8 cellular contexts compared by ENCODE assay signal in the genomic region with DNA sequence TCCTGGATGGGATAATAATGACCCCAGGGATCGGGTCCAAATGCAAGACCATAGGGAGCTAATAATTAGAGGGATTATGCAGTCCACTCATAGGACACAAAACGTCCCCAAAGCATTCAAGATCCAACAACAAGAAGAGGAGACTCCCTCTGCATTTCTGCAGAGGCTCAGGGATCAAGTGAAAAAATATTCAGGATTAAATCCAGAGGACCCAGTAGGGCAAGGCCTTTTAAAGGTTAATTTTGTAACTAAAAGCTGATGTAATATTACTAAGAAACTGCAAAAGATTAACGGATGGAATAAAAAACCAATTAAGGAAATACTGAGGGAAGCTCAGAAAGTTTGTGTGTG. TPM values are rescaled to one million over a fixed set of nuclear protein-coding genes. Genes with fewer than 3 reads are reported as not detected.
DNase-seq lines count a peak whose midpoint lies in the region; ATAC-seq, FAIRE-seq and TF ChIP-seq lines count a peak whose summit lies in the region.

No MANE protein-coding gene starts in this region.

- FAIRE-seq in keratinocyte (lab: Jason Lieb, UNC) = no peak

- POLR2A ChIA-PET in SK-N-SH (lab: Yijun Ruan, JAX) (interaction anchor here (0.7 to 1.7 kb wide), 2 partner anchors 12 to 96 kb away, joined by 3 to 15 read pairs; no protein-coding TSS in a partner anchor), GM10248 (lab: Yijun Ruan, JAX) (interaction anchor here (0.9 to 1.3 kb wide), 4 partner anchors 10 to 17 kb away, joined by 3 to 7 read pairs (median 4); no protein-coding TSS in a partner anchor)
- POLR2A ChIA-PET in activated CD8-positive, alpha-beta T cell treated with anti-CD3 and anti-CD28 coated beads, Interleukin-2, amount 10 ng/mL, durations not matched to agents 7 days and 5 days (lab: Charles Lee) = interaction anchor here (0.7 to 1.9 kb wide), 8 partner anchors 10 to 730 kb away, joined by 3 to 6 read pairs (median 4); partner anchors contain the start of genes HLA-A, POLR1H and PPP1R11

- TF ChIP-seq CTCF in SK-N-SH (IDR thresholded peaks at IDR 0.05) (no peak), keratinocyte (optimal IDR thresholded peaks at IDR 0.05 in 1 of 3, IDR thresholded peaks at IDR 0.05 in 1 of 3, conservative IDR thresholded peaks at IDR 0.05 in 1 of 3; ENCODE audit: extremely low read depth in 1 of 3, insufficient read depth in 2 of 3, low read length in 3 of 3) (no peak), GM10248 (IDR thresholded peaks at IDR 0.05; ENCODE audit: control extremely low read depth, extremely low read depth, low read depth, missing control alignments) (no peak)

- ATAC-seq in SK-N-SH treated with all-trans-retinoic acid at 6 μM for 48 hours (no peak; the same call in 2 of the 3 replicates), HG03432 (IDR thresholded peaks at IDR 0.05; ENCODE audit: unreplicated experiment) (no peak)
- no peak for ATAC-seq in activated CD8-positive, alpha-beta T cell treated with anti-CD3 and anti-CD28 coated beads, Interleukin-2, amount 10 ng/mL, durations not matched to agents 7 days and 5 days

- WGBS in SK-N-SH (ENCODE audit: low lambda C conversion rate) = 7% methylated on average over 3 of the region's 3 CpGs

- H3K9me3 Mint-ChIP-seq in activated CD8-positive, alpha-beta T cell treated with anti-CD3 and anti-CD28 coated beads, Interleukin-2, amount 10 ng/mL, durations not matched to agents 7 days and 5 days (ENCODE audit: insufficient read depth) = no peaks in the 10 kb centered on the region

- no peak for TF ChIP-seq EP300 in SK-N-SH (IDR thresholded peaks at IDR 0.05; ENCODE audit: borderline replicate concordance in 1 of 2, low read depth in 1 of 2, low read length in 1 of 2)

- H3K9me1 ChIP-seq in keratinocyte (ENCODE audit: control insufficient read depth, extremely low read depth, insufficient read depth, low read length) = no peaks in the 10 kb centered on the region

- peak overlapping the region; percentile 20 for H3K4me3 Mint-ChIP-seq in activated CD8-positive, alpha-beta T cell treated with anti-CD3 and anti-CD28 coated beads, Interleukin-2, amount 10 ng/mL, durations not matched to agents 7 days and 5 days

- DNase-seq in SK-N-SH (no peak), keratinocyte (ENCODE audit: low read depth, low spot score) (no peak), substantia nigra (lab: John Stamatoyannopoulos, UW) (no peak), SHP77 treated with DMSO at 0.1 percent for 48 hours (lab: John Stamatoyannopoulos, UW) (no peak), GM10248 (ENCODE audit: extremely low spot score) (no peak)
- DNase-seq in activated CD8-positive, alpha-beta T cell treated with anti-CD3 and anti-CD28 coated beads, Interleukin-2, amount 10 ng/mL, durations not matched to agents 7 days and 5 days = no peak

- peaks cover 30% of the 10 kb centered on the region for H3K4me1 Mint-ChIP-seq in activated CD8-positive, alpha-beta T cell treated with anti-CD3 and anti-CD28 coated beads, Interleukin-2, amount 10 ng/mL, durations not matched to agents 7 days and 5 days (ENCODE audit: low read depth)

- no peak for TF ChIP-seq RAD21 in SK-N-SH (IDR thresholded peaks at IDR 0.05; ENCODE audit: low read length)

- H3K9me3 ChIP-seq in SK-N-SH (no peaks in the 10 kb centered on the region), keratinocyte (ENCODE audit: control insufficient read depth, low read depth, low read length) (no peaks in the 10 kb centered on the region)

- dilution Hi-C loops in keratinocyte (cut with MboI; ENCODE audit: extremely low pct_ligation_motif_present, low sequenced_read_pairs) = no loop called here

- H3F3A ChIP-seq in SK-N-SH (replicated peaks; ENCODE audit: insufficient read depth) = peaks cover 16% of the 10 kb centered on the region

- peak overlapping the region; percentile 49 for H2AFZ ChIP-seq in SK-N-SH (ENCODE audit: low read depth)
- H2AFZ ChIP-seq in keratinocyte (ENCODE audit: control insufficient read depth, low read length) = no peak overlapping the region

- CTCF ChIA-PET in SK-N-SH (lab: Yijun Ruan, JAX) (interaction anchor here (0.9 to 4.3 kb wide), 4 partner anchors 12 to 254 kb away, joined by 3 to 22 read pairs (median 3); no protein-coding TSS in a partner anchor), GM10248 (lab: Yijun Ruan, JAX) (interaction anchor here (0.7 to 4.4 kb wide), 8 partner anchors 11 to 268 kb away, joined by 3 to 25 read pairs (median 5); no protein-coding TSS in a partner anchor)
- CTCF ChIA-PET in activated CD8-positive, alpha-beta T cell treated with anti-CD3 and anti-CD28 coated beads, Interleukin-2, amount 10 ng/mL, durations not matched to agents 7 days and 5 days (lab: Charles Lee) = interaction anchor here (0.8 to 4.3 kb wide), 10 partner anchors 10 to 316 kb away, joined by 3 to 38 read pairs (median 4); no protein-coding TSS in a partner anchor

- no peaks in the 10 kb centered on the region for H3K9me2 ChIP-seq in SK-N-SH

- H3K27ac ChIP-seq in SK-N-SH (ENCODE audit: low read depth in 2 of 2, low read length in 1 of 2) (peak overlapping the region; percentile 70 to 100), keratinocyte (ENCODE audit: control insufficient read depth, insufficient read depth, low read length) (peak overlapping the region; percentile 80), substantia nigra (ENCODE audit: low read depth, low read length, poor library complexity, severe bottlenecking) (peak overlapping the region; percentile 4)

- H3K36me3 Mint-ChIP-seq in activated CD8-positive, alpha-beta T cell treated with anti-CD3 and anti-CD28 coated beads, Interleukin-2, amount 10 ng/mL, durations not matched to agents 7 days and 5 days (ENCODE audit: low read depth) = no peaks in the 10 kb centered on the region

- no peaks in the 10 kb centered on the region for H3K27me3 Mint-ChIP-seq in activated CD8-positive, alpha-beta T cell treated with anti-CD3 and anti-CD28 coated beads, Interleukin-2, amount 10 ng/mL, durations not matched to agents 7 days and 5 days (ENCODE audit: low read depth)

- H3K27me3 ChIP-seq in SK-N-SH (ENCODE audit: insufficient read depth) = no peaks in the 10 kb centered on the region
- no peaks in the 10 kb centered on the region for H3K27me3 ChIP-seq in keratinocyte (ENCODE audit: control insufficient read depth, extremely low read depth, insufficient read depth, low read length)

- H3K4me2 ChIP-seq in SK-N-SH (peak overlapping the region; percentile 68), keratinocyte (ENCODE audit: control insufficient read depth, extremely low read depth, insufficient read depth, low read depth, low read length) (peak overlapping the region; percentile 96)

- H3K4me1 ChIP-seq in SK-N-SH (ENCODE audit: control insufficient read depth in 1 of 2, insufficient read depth in 2 of 2, low read depth in 1 of 2, low read length in 1 of 2) (peaks cover 17 to 26% of the 10 kb centered on the region in 2 experiments; a peak in 3 of 4 replicates), keratinocyte (ENCODE audit: control insufficient read depth, extremely low read depth, insufficient read depth, low read length) (peaks cover 43% of the 10 kb centered on the region)

- H3K4me3 ChIP-seq in SK-N-SH (ENCODE audit: low read depth in 2 of 2, low read length in 1 of 2) (peak overlapping the region; percentile 25 to 44), keratinocyte (ENCODE audit: control insufficient read depth in 2 of 3, extremely low read depth in 1 of 3, insufficient read depth in 2 of 3, low read depth in 1 of 3, low read length in 3 of 3) (peak overlapping the region in 2 of 3 experiments; percentile 64 to 69)

- H3K27ac Mint-ChIP-seq in activated CD8-positive, alpha-beta T cell treated with anti-CD3 and anti-CD28 coated beads, Interleukin-2, amount 10 ng/mL, durations not matched to agents 7 days and 5 days = peak overlapping the region; percentile 71

- H4K20me1 ChIP-seq in SK-N-SH (ENCODE audit: insufficient read depth) = no peaks in the 10 kb centered on the region
- no peaks in the 10 kb centered on the region for H4K20me1 ChIP-seq in keratinocyte (ENCODE audit: control insufficient read depth, extremely low read depth, insufficient read depth, low read length)

- H3K9ac ChIP-seq in SK-N-SH (0 out of 2 replicates have a peak overlapping the region, but pooled peaks have one; percentile 48), keratinocyte (ENCODE audit: control insufficient read depth, extremely low read depth, insufficient read depth, low read length) (peak overlapping the region; percentile 16)

- no peaks in the 10 kb centered on the region for H3K79me2 ChIP-seq in SK-N-SH (ENCODE audit: insufficient read depth)
- H3K79me2 ChIP-seq in keratinocyte (ENCODE audit: control insufficient read depth, insufficient read depth, low read length) = no peaks in the 10 kb centered on the region

- H3K36me3 ChIP-seq in SK-N-SH (replicated peaks in 1 of 2; ENCODE audit: control insufficient read depth in 1 of 2, insufficient read depth in 2 of 2, low read length in 1 of 2) (no peaks in the 10 kb centered on the region), keratinocyte (ENCODE audit: control insufficient read depth in 2 of 2, extremely low read depth in 1 of 2, insufficient read depth in 2 of 2, low read length in 2 of 2) (no peaks in the 10 kb centered on the region)

TF ChIP-seq in SK-N-SH treated with all-trans-retinoic acid at 6 μM for 48 hours, 23 proteins besides CTCF, POLR2A, EP300 and RAD21 (continues in another document):
- no peak for TF ChIP-seq RARB (CRISPR knock-in tag; IDR thresholded peaks at IDR 0.05)
- no peak for TF ChIP-seq GLIS3 (CRISPR knock-in tag; IDR thresholded peaks at IDR 0.05)

RNA-seq across cellular contexts. Expression of gene HLA-A, which starts 22.2 kb away (rescaled TPM):
- polyA plus RNA-seq in SK-N-SH (2012; rRNA removed) = 250 and 312 TPM in 2 replicates
- polyA plus RNA-seq in SK-N-SH (2012; cell fraction: cytosol; rRNA removed) = 125 and 181 TPM in 2 replicates
- polyA plus RNA-seq in SK-N-SH (2012; cell fraction: nucleus; rRNA removed) = 255 and 289 TPM in 2 replicates
- 1,000 to 10,000 TPM; 1,178 to 1,183 TPM for total RNA-seq in activated CD8-positive, alpha-beta T cell treated with anti-CD3 and anti-CD28 coated beads, Interleukin-2, amount 10 ng/mL, durations not matched to agents 7 days and 5 days
- 401 to 820 TPM (median 420 TPM) in 3 replicates for polyA plus RNA-seq in keratinocyte
- 445 TPM for polyA plus RNA-seq in keratinocyte (2011; ENCODE audit: low read depth)
- polyA plus RNA-seq in keratinocyte (2011; cell fraction: cytosol; rRNA removed) = 280 and 402 TPM in 2 replicates
- 1,068 and 1,118 TPM in 2 replicates for polyA plus RNA-seq in keratinocyte (2011; cell fraction: nucleus; rRNA removed)
- polyA plus RNA-seq in keratinocyte (2012; ENCODE audit: low replicate concordance) = 503 and 636 TPM in 2 replicates
- 256 to 498 TPM (median 366 TPM) in 3 replicates for polyA minus RNA-seq in keratinocyte
- polyA minus RNA-seq in keratinocyte (2011; cell fraction: cytosol; rRNA and poly(A)+ RNA removed) = 705 TPM
- 541 and 602 TPM in 2 replicates for polyA minus RNA-seq in keratinocyte (2011; cell fraction: nucleus; rRNA and poly(A)+ RNA removed)

Comparison
In these comparisons a context has a peak if more than half of its experiments do, and no peak if none do; other contexts are left out.
1. H3K27ac ChIP-seq: peak in every context shown above with its lines; median percentile 85 in SK-N-SH; 80 in keratinocyte; 4 in substantia nigra.